15 cellular contexts compared by ENCODE assay signal in genomic region chr18:44341759-44342158, GRCh38.
DNase-seq lines count a peak whose midpoint lies in the region; ATAC-seq lines count a peak whose summit lies in the region.
"Had no signal": no experiment of that assay in that cellular context is flagged by ENCODE, and none has a peak within 500 bp of the region (broad histone marks: within the 10 kb centered on the region; RNA-seq: fewer than 3 reads in every experiment).

No MANE protein-coding gene starts in this region.

- H3K23ac ChIP-seq in trophoblast cell (ENCODE audit: low read length) = no peak overlapping the region

- no peak overlapping the region for H3K27ac ChIP-seq in trophoblast cell (ENCODE audit: low read depth, low read length)

- ATAC-seq in esophagus mucosa = peak; percentile 88
- no peak for ATAC-seq in HG03571 (IDR thresholded peaks at IDR 0.05; ENCODE audit: unreplicated experiment)

- H3K4me3 ChIP-seq in trophoblast cell (ENCODE audit: low read depth, low read length) = no peak overlapping the region

- H3K79me2 ChIP-seq in trophoblast cell (ENCODE audit: control insufficient read depth, insufficient read depth, low read length, poor library complexity) = no peaks in the 10 kb centered on the region

- DNase-seq in HPDE6-E6E7 (ENCODE audit: extremely low spot score) = peak; percentile 21
- peak; percentile 55 for DNase-seq in T1000 (lab: John Stamatoyannopoulos, UW)
- DNase-seq in trophoblast cell = peak; percentile 97 to 99
- DNase-seq in NCI-H1092 treated with DMSO at 0.1 percent for 48 hours (lab: John Stamatoyannopoulos, UW) = no peak
- DNase-seq in cerebellum (ENCODE audit: low spot score) = no peak
- no peak for DNase-seq in cortex of kidney (lab: John Stamatoyannopoulos, UW)
- DNase-seq: AML-193; CD4-positive, CD25-positive, alpha-beta regulatory T cell; DND-41; NCI-H1048; NCI-H2107; NCI-H446 treated with DMSO at 0.1 percent for 48 hours; NCI-H82 had no signal

- H2AFZ ChIP-seq in trophoblast cell (ENCODE audit: insufficient read depth, low read length, poor library complexity) = no peak overlapping the region

- H3K4me2 ChIP-seq in trophoblast cell (ENCODE audit: low read length) = no peak overlapping the region

- WGBS in trophoblast cell (ENCODE audit: extremely low coverage, insufficient coverage, insufficient read length) = no CpG with 5 or more reads among the region's 1 CpG

- H3K9ac ChIP-seq in trophoblast cell (ENCODE audit: low read length) = no peak overlapping the region

- H3K79me1 ChIP-seq in trophoblast cell (ENCODE audit: low read length) = peaks cover 9% of the 10 kb centered on the region

- peaks cover 4 to 7% of the 10 kb centered on the region in 2 experiments for H3K4me1 ChIP-seq in trophoblast cell (ENCODE audit: control insufficient read depth in 1 of 2, insufficient read depth in 2 of 2, low read length in 2 of 2)

- H2BK5ac ChIP-seq in trophoblast cell (ENCODE audit: low read depth, low read length, poor library complexity) = peak overlapping the region; percentile 22

- no peaks in the 10 kb centered on the region for H3K27me3 ChIP-seq in trophoblast cell (ENCODE audit: insufficient read depth, low read length)

- H2AK5ac ChIP-seq in trophoblast cell (ENCODE audit: low read length) = no peak overlapping the region

- no peak overlapping the region for H2BK120ac ChIP-seq in trophoblast cell (ENCODE audit: insufficient read depth, low read length, poor library complexity)

- no peak overlapping the region for H4K91ac ChIP-seq in trophoblast cell (ENCODE audit: low read depth, low read length)

- H3K4ac ChIP-seq in trophoblast cell (ENCODE audit: low read depth, low read length) = no peak overlapping the region

- H3K14ac ChIP-seq in trophoblast cell (ENCODE audit: low read length) = no peak overlapping the region

- H3K9me3 ChIP-seq in trophoblast cell (ENCODE audit: insufficient read depth, low read depth, low read length) = peaks cover 2% of the 10 kb centered on the region

- peak overlapping the region; percentile 7 for H2BK12ac ChIP-seq in trophoblast cell (ENCODE audit: low read length)

- no peaks in the 10 kb centered on the region for H3K36me3 ChIP-seq in trophoblast cell (ENCODE audit: control insufficient read depth in 1 of 2, insufficient read depth in 2 of 2, low read length in 2 of 2)

- no peak overlapping the region for H4K8ac ChIP-seq in trophoblast cell (ENCODE audit: low read depth, low read length)

- H4K12ac ChIP-seq in trophoblast cell (ENCODE audit: low read depth, low read length) = no peak overlapping the region

- no peak overlapping the region for H3K18ac ChIP-seq in trophoblast cell (ENCODE audit: low read length)

Comparison
In these comparisons a context has a peak if more than half of its experiments do, and no peak if none do; other contexts are left out.
1. DNase-seq: peak in HPDE6-E6E7 (single experiment), T1000 (single experiment) and trophoblast cell (2 of 2); none in NCI-H1092 treated with DMSO at 0.1 percent for 48 hours (single experiment), cerebellum (single experiment) and cortex of kidney (single experiment).